10 cellular contexts compared by ENCODE assay signal in the genomic region with DNA sequence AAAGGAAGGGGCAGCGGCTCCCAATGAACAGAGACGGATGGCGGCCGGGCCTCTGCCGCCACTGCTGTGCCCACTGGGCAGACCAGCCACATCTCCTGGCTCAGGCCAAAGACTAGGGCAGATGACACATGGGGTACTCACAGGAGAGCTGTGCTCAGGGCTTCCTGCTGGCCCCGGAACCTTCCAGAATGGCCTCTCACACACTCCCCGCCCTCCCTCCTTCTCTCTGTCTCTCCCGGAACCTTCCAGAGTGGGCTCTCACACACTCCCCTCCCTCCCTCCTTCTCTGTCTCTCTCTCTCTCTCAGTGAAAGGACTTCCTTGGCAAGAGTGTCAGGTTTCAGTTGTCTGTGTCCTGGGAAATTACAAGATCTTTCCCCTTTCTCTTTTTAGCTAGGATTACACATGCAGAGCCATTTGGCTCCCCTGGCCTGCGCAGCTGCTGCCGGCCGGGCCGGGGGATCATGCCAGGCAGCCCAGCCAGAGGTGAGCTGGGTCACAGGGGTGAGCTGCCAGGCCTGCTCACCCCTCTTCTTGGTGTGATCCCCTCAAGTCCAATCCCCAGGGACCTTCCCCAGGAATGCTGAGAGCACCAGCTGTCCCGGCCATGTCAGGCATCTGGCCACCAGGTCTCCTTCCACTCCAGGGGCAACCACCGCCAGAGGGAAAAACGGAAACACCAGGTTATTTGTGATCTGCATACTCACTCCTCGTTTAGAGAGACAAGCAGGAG. TPM values are rescaled to one million over a fixed set of nuclear protein-coding genes. Genes with fewer than 3 reads are reported as not detected.
DNase-seq lines count a peak whose midpoint lies in the region; ATAC-seq and TF ChIP-seq lines count a peak whose summit lies in the region.
"Had no signal": no experiment of that assay in that cellular context is flagged by ENCODE, and none has a peak within 500 bp of the region (broad histone marks: within the 10 kb centered on the region; RNA-seq: fewer than 3 reads in every experiment).

No MANE protein-coding gene starts in this region.

- peak; percentile 57 to 80 (median 69) for ATAC-seq in heart left ventricle
- no peak for ATAC-seq in HG03571 (IDR thresholded peaks at IDR 0.05; ENCODE audit: unreplicated experiment)

- no peaks in the 10 kb centered on the region for H3K9me3 ChIP-seq in heart left ventricle
- no peaks in the 10 kb centered on the region for H3K9me3 ChIP-seq in PC-9 (ENCODE audit: insufficient read depth, low read depth)
- H3K9me3 ChIP-seq: esophagus squamous epithelium had no signal

- POLR2A ChIA-PET in PC-9 (lab: Charles Lee; ENCODE audit: unreplicated experiment) = no interaction called here

- no peaks in the 10 kb centered on the region for H4K20me1 ChIP-seq in PC-9 (ENCODE audit: insufficient read depth)

- no peaks in the 10 kb centered on the region for H3F3A ChIP-seq in PC-9 (ENCODE audit: insufficient read depth, low read depth)

- peak overlapping the region in 5 of 12 donors; percentile 7 to 19 (median 16) for H3K4me3 ChIP-seq in heart left ventricle
- no peak overlapping the region for H3K4me3 ChIP-seq in PC-9
- H3K4me3 ChIP-seq: esophagus squamous epithelium had no signal

- H2AFZ ChIP-seq in PC-9 = no peak overlapping the region

- peaks cover 0 to 29% (median 3%) of the 10 kb centered on the region in 12 donors for H3K4me1 ChIP-seq in heart left ventricle
- H3K4me1 ChIP-seq in PC-9 (replicated peaks; ENCODE audit: insufficient read depth) = no peaks in the 10 kb centered on the region

- H3K27me3 ChIP-seq in heart left ventricle = peaks cover 0 to 7% (median 0%) of the 10 kb centered on the region in 9 donors
- peaks cover 84% of the 10 kb centered on the region for H3K27me3 ChIP-seq in PC-9 (ENCODE audit: insufficient read depth, low read depth)

- no peaks in the 10 kb centered on the region for H3K36me3 ChIP-seq in heart left ventricle
- H3K36me3 ChIP-seq in PC-9 (ENCODE audit: low read depth) = no peaks in the 10 kb centered on the region
- H3K36me3 ChIP-seq: esophagus squamous epithelium had no signal

- H3K79me2 ChIP-seq in PC-9 (ENCODE audit: low read depth) = no peaks in the 10 kb centered on the region

- no peak for TF ChIP-seq POLR2A in heart left ventricle (IDR thresholded peaks at IDR 0.05)

- intact Hi-C loops in heart left ventricle (cut with DNase I) = loop anchor here in 1 of 10 donors (5.0 kb wide), 1 partner anchor 103 kb away; a partner anchor contains a TSS
- intact Hi-C loops in PC-9 (cut with micrococcal nuclease; ENCODE audit: unreplicated experiment) = no loop called here

- peak overlapping the region; percentile 16 to 88 (median 71) for H3K27ac ChIP-seq in heart left ventricle
- no peak overlapping the region for H3K27ac ChIP-seq in PC-9

- BruUV-seq in PC-9 (replicated peaks; lab: Mats Ljungman, UMichigan) = no TSS peak

- TF ChIP-seq CTCF in heart left ventricle (IDR thresholded peaks at IDR 0.05) = no peak
- TF ChIP-seq CTCF in PC-9 (conservative IDR thresholded peaks at IDR 0.05) = no peak

- WGBS in heart left ventricle, 4 donors = 39 to 60% (median 46%) methylated on average over 13 to 16 of the region's 16 CpGs

- CTCF ChIA-PET in PC-9 (lab: Charles Lee) = no interaction called here

- peak; percentile 44 for DNase-seq in DMS53 (lab: John Stamatoyannopoulos, UW)
- peak; percentile 89 for DNase-seq in NCI-H524 treated with DMSO at 0.1 percent for 48 hours (lab: John Stamatoyannopoulos, UW)
- DNase-seq in heart left ventricle = peak in 3 of 5 donors; percentile 44 to 57 (median 53)
- DNase-seq in pons (ENCODE audit: low spot score) = peak; percentile 68
- DNase-seq in PC-9 = no peak
- DNase-seq in activated T-cell treated with anti-CD3 and anti-CD28 coated beads, Interleukin-2, amount 50 U/mL, for 1 hour = no peak
- DNase-seq in ACHN = no peak
- DNase-seq: activated CD8-positive, alpha-beta memory T cell treated with anti-CD3 and anti-CD28 coated beads, Interleukin-2, amount 50 U/mL, for 48 hours; esophagus squamous epithelium had no signal

- H3K9me2 ChIP-seq in PC-9 (ENCODE audit: insufficient read depth) = no peaks in the 10 kb centered on the region

- in situ Hi-C loops in ACHN (cut with HindIII; ENCODE audit: low pct_ligation_motif_present, low pct_unique_long_range_greater_than_20kb, low sequenced_read_pairs) = no loop called here

- H3K4me2 ChIP-seq in PC-9 = no peak overlapping the region

RNA-seq across cellular contexts. Expression of a gene that starts 45.3 kb away (rescaled TPM):
- 100 to 1,000 TPM in 2 of 9 donors, 10 to 100 TPM in 6, 1 to 10 TPM in 1; 6.7 to 108 (median 54.2) TPM for total RNA-seq in heart left ventricle
- 10 to 100 TPM; 16.1 TPM for polyA plus RNA-seq in heart left ventricle
- total RNA-seq in PC-9 (2021) = not detected in 2 replicates

Comparison
In these comparisons a context has a peak if more than half of its experiments do, and no peak if none do; other contexts are left out.
1. DNase-seq: peak in DMS53 (single experiment), NCI-H524 treated with DMSO at 0.1 percent for 48 hours (single experiment), heart left ventricle (3 of 5) and pons (single experiment); none in PC-9 (0 of 2), activated T-cell treated with anti-CD3 and anti-CD28 coated beads, Interleukin-2, amount 50 U/mL, for 1 hour (single experiment) and ACHN (single experiment).